8 cellular contexts compared by ENCODE assay signal in the genomic region with DNA sequence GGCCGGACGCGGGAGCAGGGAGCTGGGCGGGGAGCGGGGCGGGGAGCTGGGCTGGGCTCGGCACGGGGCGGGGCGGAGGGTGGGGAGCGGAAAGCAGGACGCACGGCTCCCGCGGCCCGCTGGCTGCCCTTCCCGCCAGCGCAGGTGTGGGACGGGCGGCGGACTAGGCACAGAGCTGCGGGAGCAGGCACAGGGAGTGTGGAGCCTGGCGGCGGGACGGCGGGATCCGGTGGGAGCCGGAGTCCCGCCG. TPM values are rescaled to one million over a fixed set of nuclear protein-coding genes. Genes with fewer than 3 reads are reported as not detected.
A peak's percentile ranks its signal among the peaks of the same experiment; 100 is the strongest.
DNase-seq lines count a peak whose midpoint lies in the region; ATAC-seq and TF ChIP-seq lines count a peak whose summit lies in the region.

A gene (plus strand): TSS at position 125 of the 250 bp plus-strand sequence. CDS start 163 bp downstream, outside the sequence.

- no peak for DNase-seq in CD4-positive, CD25-positive, alpha-beta regulatory T cell
- DNase-seq in RWPE2 (ENCODE audit: low spot score) (no peak), fibroblast of villous mesenchyme (ENCODE audit: low read depth) (no peak), posterior vena cava (ENCODE audit: low spot score) (no peak), NCI-H2081 treated with DMSO at 0.1 percent for 48 hours (lab: John Stamatoyannopoulos, UW) (no peak), inferior parietal cortex (ENCODE audit: extremely low spot score) (no peak), kidney tubule cell (ENCODE audit: low spot score) (no peak)

- no peak for ATAC-seq in CD4-positive, CD25-positive, alpha-beta regulatory T cell (ENCODE audit: low read depth in 2 of 2)
- ATAC-seq in GM21786 (IDR thresholded peaks at IDR 0.05; ENCODE audit: unreplicated experiment) (peak; percentile 30), RWPE2 (ENCODE audit: low read depth) (peak; percentile 68)

- H3K27me3 Mint-ChIP-seq in CD4-positive, CD25-positive, alpha-beta regulatory T cell = peaks cover 4% of the 10 kb centered on the region

- H3K4me1 Mint-ChIP-seq in CD4-positive, CD25-positive, alpha-beta regulatory T cell = peaks cover 0 to 17% (median 15%) of the 10 kb centered on the region in 4 donors

- peak within 1 kb of the TSS; percentile 32 to 85 (median 79) for H3K27ac Mint-ChIP-seq in CD4-positive, CD25-positive, alpha-beta regulatory T cell

- H3K27ac ChIP-seq in CD4-positive, CD25-positive, alpha-beta regulatory T cell (ENCODE audit: insufficient read depth, low read length, poor library complexity, severe bottlenecking) = peak within 1 kb of the TSS; percentile 51
- peak within 1 kb of the TSS; percentile 57 for H3K27ac ChIP-seq in RWPE2 (ENCODE audit: poor library complexity, severe bottlenecking)

- H3K9me3 Mint-ChIP-seq in CD4-positive, CD25-positive, alpha-beta regulatory T cell = no peaks in the 10 kb centered on the region

- peak within 1 kb of the TSS; percentile 77 for H3K4me3 ChIP-seq in CD4-positive, CD25-positive, alpha-beta regulatory T cell (ENCODE audit: low read depth, low read length)
- H3K4me3 ChIP-seq in RWPE2 (ENCODE audit: severe bottlenecking) (peak within 1 kb of the TSS; percentile 76), fibroblast of villous mesenchyme (ENCODE audit: low read depth, low read length) (peak within 1 kb of the TSS; percentile 70)

- TF ChIP-seq CTCF in RWPE2 (IDR thresholded peaks at IDR 0.05; ENCODE audit: poor library complexity, severe bottlenecking) (no peak), fibroblast of villous mesenchyme (IDR thresholded peaks at IDR 0.05; ENCODE audit: insufficient read depth, low read depth, low read length) (no peak)

- H3K36me3 Mint-ChIP-seq in CD4-positive, CD25-positive, alpha-beta regulatory T cell = no peaks in the 10 kb centered on the region

- H3K27me3 ChIP-seq in CD4-positive, CD25-positive, alpha-beta regulatory T cell (ENCODE audit: control insufficient read depth, insufficient read depth, low read length) = no peaks in the 10 kb centered on the region
- no peaks in the 10 kb centered on the region for H3K27me3 ChIP-seq in RWPE2 (ENCODE audit: insufficient read depth, poor library complexity, severe bottlenecking)

- no peaks in the 10 kb centered on the region for H3K9me3 ChIP-seq in CD4-positive, CD25-positive, alpha-beta regulatory T cell (ENCODE audit: control insufficient read depth in 2 of 2, low read length in 2 of 2)
- no peaks in the 10 kb centered on the region for H3K9me3 ChIP-seq in RWPE2 (ENCODE audit: severe bottlenecking)

- H3K4me1 ChIP-seq in CD4-positive, CD25-positive, alpha-beta regulatory T cell (ENCODE audit: control insufficient read depth, insufficient read depth, low read length, poor library complexity, severe bottlenecking) = peaks cover 19% of the 10 kb centered on the region
- no peaks in the 10 kb centered on the region for H3K4me1 ChIP-seq in RWPE2 (ENCODE audit: insufficient read depth, poor library complexity, severe bottlenecking)

- peak within 1 kb of the TSS; percentile 89 to 93 (median 90) for H3K4me3 Mint-ChIP-seq in CD4-positive, CD25-positive, alpha-beta regulatory T cell

- intact Hi-C loops in posterior vena cava (cut with DNase I) = loop anchor here in 1 of 2 donors (2.0 kb wide), 2 partner anchors 27 to 35 kb away; no protein-coding TSS in a partner anchor

- H3K36me3 ChIP-seq in CD4-positive, CD25-positive, alpha-beta regulatory T cell (ENCODE audit: control insufficient read depth, insufficient read depth, low read length) = no peaks in the 10 kb centered on the region
- H3K36me3 ChIP-seq in RWPE2 (ENCODE audit: low read depth) = no peaks in the 10 kb centered on the region

RNA-seq across cellular contexts. Expression of the gene that starts here (rescaled TPM):
- 5.1 TPM for total RNA-seq in CD4-positive, CD25-positive, alpha-beta regulatory T cell
- polyA plus RNA-seq in CD4-positive, CD25-positive, alpha-beta regulatory T cell = 10 to 100 TPM in 2 of 4 donors, 1 to 10 TPM in 2; 5.3 to 14.6 (median 8.5) TPM
- total RNA-seq in fibroblast of villous mesenchyme (17.4 and 41.5 TPM in 2 replicates), posterior vena cava (10 to 100 TPM; 14.9 to 31.5 TPM)

Comparison
In these comparisons a context has a peak if more than half of its experiments do, and no peak if none do; other contexts are left out.
1. ATAC-seq: peak in GM21786 (single experiment) and RWPE2 (single experiment); none in CD4-positive, CD25-positive, alpha-beta regulatory T cell (0 of 2).
2. Peak in every context shown above with its lines, with median percentiles within 50 percentile points of each other: H3K4me3 ChIP-seq.